ENCODE assay signal across 11 cellular contexts in genomic region chr18:7164610-7165009, GRCh38. TPM values are rescaled to one million over a fixed set of nuclear protein-coding genes. Genes with fewer than 3 reads are reported as not detected.
DNase-seq lines count a peak whose midpoint lies in the region; ATAC-seq and TF ChIP-seq lines count a peak whose summit lies in the region.
"Had no signal": no experiment of that assay in that cellular context is flagged by ENCODE, and none has a peak within 500 bp of the region (broad histone marks: within the 10 kb centered on the region; RNA-seq: fewer than 3 reads in every experiment).

No MANE protein-coding gene starts in this region.

- TF ChIP-seq CTCF in AG09319 (IDR thresholded peaks at IDR 0.05; ENCODE audit: low read depth, low read length) (peak; percentile 37), kidney epithelial cell (IDR thresholded peaks at IDR 0.05; ENCODE audit: insufficient read depth, low read length, poor library complexity, severe bottlenecking) (peak; percentile 48), smooth muscle cell (IDR thresholded peaks at IDR 0.05; ENCODE audit: borderline replicate concordance, insufficient read depth, poor library complexity, severe bottlenecking) (no peak)

- peak overlapping the region; percentile 31; the same call in 1 of the 2 replicates for H2AFZ ChIP-seq in GM23248
- H2AFZ ChIP-seq in smooth muscle cell (ENCODE audit: low read depth) = no peak overlapping the region

- H4K20me1 ChIP-seq in GM23248 (ENCODE audit: insufficient read depth) = no peaks in the 10 kb centered on the region
- H4K20me1 ChIP-seq in smooth muscle cell (ENCODE audit: low read depth) = no peaks in the 10 kb centered on the region

- no peak overlapping the region for H3K4me3 ChIP-seq in GM23248
- no peak overlapping the region for H3K4me3 ChIP-seq in kidney epithelial cell (ENCODE audit: low read depth, low read length)
- H3K4me3 ChIP-seq in smooth muscle cell = no peak overlapping the region
- H3K4me3 ChIP-seq: HAP-1, pancreas had no signal

- H3K9me3 ChIP-seq in GM23248 (ENCODE audit: low read depth) = no peaks in the 10 kb centered on the region
- no peaks in the 10 kb centered on the region for H3K9me3 ChIP-seq in smooth muscle cell (replicated peaks; ENCODE audit: low read depth)
- H3K9me3 ChIP-seq: HAP-1, pancreas had no signal

- no peaks in the 10 kb centered on the region for H3K79me2 ChIP-seq in GM23248 (ENCODE audit: insufficient read depth)
- no peaks in the 10 kb centered on the region for H3K79me2 ChIP-seq in smooth muscle cell (ENCODE audit: low read depth)

- no peak for ATAC-seq in HG03354 (IDR thresholded peaks at IDR 0.05; ENCODE audit: poor library complexity, severe bottlenecking, unreplicated experiment)
- ATAC-seq in GM21619 (IDR thresholded peaks at IDR 0.05; ENCODE audit: unreplicated experiment) = no peak

- DNase-seq in AG09319 (ENCODE audit: extremely low read depth, low read depth) (no peak), GM23248 (peak; percentile 61), amniotic epithelial cell (ENCODE audit: low read depth) (peak; percentile 39), kidney epithelial cell (ENCODE audit: low read depth) (no peak), NCI-H1048 (lab: John Stamatoyannopoulos, UW) (no peak), smooth muscle cell (lab: John Stamatoyannopoulos, UW; ENCODE audit: unreplicated experiment) (no peak)
- DNase-seq: pancreas, T-helper 1 cell had no signal

- no peak overlapping the region for H3K27ac ChIP-seq in GM23248
- H3K27ac ChIP-seq in smooth muscle cell (ENCODE audit: low read depth) = no peak overlapping the region
- H3K27ac ChIP-seq: pancreas had no signal

- H3F3A ChIP-seq in GM23248 (ENCODE audit: insufficient read depth) = no peaks in the 10 kb centered on the region
- no peaks in the 10 kb centered on the region for H3F3A ChIP-seq in smooth muscle cell (ENCODE audit: low read depth)

- H3K36me3 ChIP-seq in GM23248 (ENCODE audit: low read depth) (no peaks in the 10 kb centered on the region), kidney epithelial cell (ENCODE audit: control insufficient read depth, insufficient read depth, low read length) (no peaks in the 10 kb centered on the region), smooth muscle cell (ENCODE audit: low read depth) (no peaks in the 10 kb centered on the region)
- H3K36me3 ChIP-seq: HAP-1, pancreas had no signal

- H3K4me1 ChIP-seq in GM23248 (ENCODE audit: insufficient read depth) = peaks cover 13% of the 10 kb centered on the region
- H3K4me1 ChIP-seq in smooth muscle cell (ENCODE audit: low read depth) = peaks cover 10% of the 10 kb centered on the region
- H3K4me1 ChIP-seq: HAP-1, pancreas had no signal

- in situ Hi-C loops in GM23248 (cut with MboI) = no loop called here

- no peaks in the 10 kb centered on the region for H3K9me2 ChIP-seq in GM23248 (ENCODE audit: insufficient read depth)

- no peak overlapping the region for H3K9ac ChIP-seq in GM23248
- no peak overlapping the region for H3K9ac ChIP-seq in smooth muscle cell (ENCODE audit: low read depth)

- WGBS in GM23248 (ENCODE audit: low coverage in 1 of 2, low lambda C conversion rate in 2 of 2, missing lambda C conversion rate in 2 of 2), 2 experiments = 1 to 2% methylated on average over 4 of the region's 4 CpGs
- 53% methylated on average over 4 of the region's 4 CpGs for WGBS in smooth muscle cell (ENCODE audit: low lambda C conversion rate)

- H3K27me3 ChIP-seq in GM23248 (replicated peaks; ENCODE audit: insufficient read depth) (no peaks in the 10 kb centered on the region), kidney epithelial cell (ENCODE audit: control insufficient read depth, insufficient read depth, low read length) (no peaks in the 10 kb centered on the region), smooth muscle cell (ENCODE audit: low read depth) (no peaks in the 10 kb centered on the region)
- H3K27me3 ChIP-seq: pancreas had no signal

- H3K4me2 ChIP-seq in GM23248 (ENCODE audit: unreplicated experiment) (no peak overlapping the region), smooth muscle cell (no peak overlapping the region)

RNA-seq across cellular contexts. Expression of gene LAMA1, which starts 47.0 kb away (rescaled TPM):
- 5.4 and 6.2 TPM in 2 replicates for total RNA-seq in GM23248 (2014; rRNA removed; shearing (Covaris generic))
- polyA plus RNA-seq in GM23248 (2016; fragmentation: Nextera tagmentation; extraction: Ambion mirVana) (2.8 and 3.1 TPM in 2 replicates), smooth muscle cell (6.7 and 8.5 TPM in 2 replicates)
- total RNA-seq in kidney epithelial cell (29.5 and 36.6 TPM in 2 replicates), smooth muscle cell (9.7 and 12.5 TPM in 2 replicates)

Comparison
In these comparisons a context has a peak if more than half of its experiments do, and no peak if none do; other contexts are left out.
1. DNase-seq: peak in GM23248 (single experiment) and amniotic epithelial cell (single experiment); none in AG09319 (single experiment), kidney epithelial cell (single experiment), NCI-H1048 (single experiment) and smooth muscle cell (single experiment).